Comparison of ENCODE assay signal across 21 cellular contexts in the genomic region with DNA sequence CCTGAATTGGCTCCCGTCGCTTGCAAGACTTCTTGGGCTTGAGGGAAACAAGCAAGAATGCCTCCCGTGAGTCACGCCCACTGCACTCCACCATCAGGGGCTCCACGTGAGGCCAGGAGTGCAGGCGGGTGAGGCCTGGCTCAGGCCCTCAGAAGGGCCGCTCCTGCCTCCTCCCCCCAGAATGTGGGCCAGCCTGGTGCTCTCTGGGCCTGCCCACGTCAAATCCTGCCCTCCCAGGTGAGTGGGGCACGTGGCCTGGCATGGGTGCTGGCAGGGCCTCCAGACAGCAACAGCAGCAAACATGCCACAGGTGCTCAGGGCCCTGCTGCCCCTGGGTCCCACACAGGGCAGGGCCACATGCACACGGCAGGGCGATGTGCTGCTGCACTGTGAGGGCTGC. TPM values are rescaled to one million over a fixed set of nuclear protein-coding genes. Genes with fewer than 3 reads are reported as not detected.
"Had no signal": no experiment of that assay in that cellular context is flagged by ENCODE, and none has a peak within 500 bp of the region (broad histone marks: within the 10 kb centered on the region; RNA-seq: fewer than 3 reads in every experiment).

No MANE protein-coding gene starts in this region.

- H3K4me2 ChIP-seq: KMS-11, SK-N-SH had no signal

- H3K9me3 ChIP-seq: SK-N-SH had no signal

- ATAC-seq: K562 had no signal

- H3K4me3 Mint-ChIP-seq: IgD-negative memory B cell had no signal

- H3K4me3 ChIP-seq: K562 had no signal

- H3K9ac ChIP-seq: KMS-11, SK-N-SH had no signal

- H3K9me3 Mint-ChIP-seq: IgD-negative memory B cell had no signal

- H3K27ac ChIP-seq: HL-60, KMS-11 had no signal

- DNase-seq: Kasumi-1, MM.1S, NCI-H1092 treated with DMSO at 0.1 percent for 48 hours, NCI-H1436, NCI-H187, NCI-H2029, NCI-H2081 treated with DMSO at 0.1 percent for 48 hours, NCI-H2227 treated with DMSO at 0.1 percent for 48 hours, NCI-H510A, NCI-H524 treated with DMSO at 0.1 percent for 48 hours, NCI-H69, NCI-H774, Right ventricle myocardium superior, RPMI8226, SIG-M5, SK-N-SH, SW 1271 had no signal

- H3K27me3 Mint-ChIP-seq: IgD-negative memory B cell had no signal

- H3K4me1 Mint-ChIP-seq: IgD-negative memory B cell had no signal

RNA-seq across cellular contexts. Expression of a gene that starts 30.6 kb away (rescaled TPM):
- total RNA-seq: K562 had no signal
- polyA plus RNA-seq: K562 had no signal

RNA-seq across cellular contexts. Expression of a gene that starts 49.2 kb away (rescaled TPM):
- polyA plus RNA-seq: IgD-negative memory B cell had no signal
